In the genomic region with DNA sequence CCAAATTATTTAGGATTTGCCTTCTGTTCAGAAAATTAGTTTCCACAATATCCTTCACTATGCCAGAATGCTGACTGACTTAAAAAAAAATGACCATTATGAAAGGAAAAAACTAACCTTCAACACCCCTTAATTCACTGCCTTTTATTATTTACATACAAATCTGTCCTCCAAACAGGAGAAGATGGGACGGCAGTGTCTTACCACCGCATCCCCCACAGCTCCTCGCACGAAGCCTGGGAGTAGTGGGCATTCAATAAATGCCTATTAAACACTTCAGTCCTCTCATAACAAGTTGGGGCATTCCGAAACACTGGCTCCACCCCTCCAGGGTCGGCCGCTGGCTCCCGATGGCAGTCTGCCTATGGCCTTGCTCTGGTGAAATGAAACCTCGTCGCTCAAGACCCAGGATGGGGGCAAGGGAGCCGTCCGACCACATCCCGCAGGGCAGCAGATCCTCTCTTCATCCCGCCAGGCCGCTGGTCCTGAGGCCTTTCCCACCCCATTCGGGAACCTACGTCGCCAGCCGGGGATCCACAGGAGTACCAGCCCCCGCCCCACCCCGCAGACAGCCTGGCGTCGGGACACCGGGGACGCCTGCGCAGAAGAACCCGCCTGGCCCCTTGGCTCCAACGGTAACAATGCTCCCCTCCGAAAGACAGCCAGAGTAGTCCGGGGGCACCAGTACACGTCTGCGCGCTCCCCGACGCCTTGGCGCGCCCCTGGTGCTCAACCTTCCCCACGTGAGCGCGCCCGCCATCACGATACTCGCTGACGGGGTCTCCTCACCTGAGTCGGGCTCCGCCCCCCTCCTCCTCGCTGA, we compare ENCODE assay signal across 8 cellular contexts. TPM values are rescaled to one million over a fixed set of nuclear protein-coding genes. Genes with fewer than 3 reads are reported as not detected.
DNase-seq lines count a peak whose midpoint lies in the region; ATAC-seq and TF ChIP-seq lines count a peak whose summit lies in the region.

No MANE protein-coding gene starts in this region.

- H3K27ac ChIP-seq in AG04450 (ENCODE audit: low read depth, low read length): peak overlapping the region; percentile 98
- peak overlapping the region; percentile 92 for H3K27ac ChIP-seq in epithelial cell of prostate
- peak overlapping the region; percentile 90 for H3K27ac ChIP-seq in muscle layer of colon (ENCODE audit: low read depth, low read length)

- ATAC-seq in GM18517 (IDR thresholded peaks at IDR 0.05; ENCODE audit: unreplicated experiment) (peak; percentile 36), HG02973 (IDR thresholded peaks at IDR 0.05; ENCODE audit: unreplicated experiment) (peak; percentile 39)
- ATAC-seq in stimulated activated naive CD8-positive, alpha-beta T cell treated with anti-CD3 and anti-CD28 coated beads, Interleukin-15, amount 100 ng/mL, for 72 hours: peak; percentile 64

- H3K4me3 ChIP-seq in AG04450 (ENCODE audit: low read depth, low read length): peak overlapping the region; percentile 98
- H3K4me3 ChIP-seq in muscle layer of colon (ENCODE audit: low read depth in 1 of 2, low read length in 2 of 2): peak overlapping the region; percentile 85

- peaks cover 47% of the 10 kb centered on the region for H3K4me1 Mint-ChIP-seq in stimulated activated naive CD8-positive, alpha-beta T cell treated with anti-CD3 and anti-CD28 coated beads, Interleukin-15, amount 100 ng/mL, for 72 hours

- POLR2A ChIA-PET in AG04450 (lab: Yijun Ruan, JAX): interaction anchor here (1.0 to 2.2 kb wide), 3 partner anchors 22 to 42 kb away, joined by 3 to 11 read pairs (median 3); partner anchors contain the start of gene GRHPR

- H3K27me3 ChIP-seq in AG04450 (ENCODE audit: control insufficient read depth, insufficient read depth, low read length): no peaks in the 10 kb centered on the region
- H3K27me3 ChIP-seq in muscle layer of colon (ENCODE audit: control insufficient read depth in 1 of 2, insufficient read depth in 2 of 2, low read length in 2 of 2): no peaks in the 10 kb centered on the region

- no peak for TF ChIP-seq CTCF in AG04450 (IDR thresholded peaks at IDR 0.05; ENCODE audit: low read depth, low read length)

- peak overlapping the region; percentile 93 to 97 for H3K4me3 Mint-ChIP-seq in stimulated activated naive CD8-positive, alpha-beta T cell treated with anti-CD3 and anti-CD28 coated beads, Interleukin-15, amount 100 ng/mL, for 72 hours

- CTCF ChIA-PET in AG04450 (lab: Charles Lee): interaction anchor here (1.4 kb wide), 1 partner anchor 49 kb away, joined by 6 read pairs; no protein-coding TSS in a partner anchor

- H3K9me3 Mint-ChIP-seq in stimulated activated naive CD8-positive, alpha-beta T cell treated with anti-CD3 and anti-CD28 coated beads, Interleukin-15, amount 100 ng/mL, for 72 hours: no peaks in the 10 kb centered on the region

- peak overlapping the region; percentile 97 for H3K9ac ChIP-seq in muscle layer of colon (ENCODE audit: low read length)

- H3K4me1 ChIP-seq in muscle layer of colon (ENCODE audit: insufficient read depth, low read length): peaks cover 12% of the 10 kb centered on the region

- H3K9me3 ChIP-seq in AG04450 (ENCODE audit: control insufficient read depth, insufficient read depth, low read length): peaks cover 4% of the 10 kb centered on the region; the same call in 1 of the 2 replicates
- H3K9me3 ChIP-seq in muscle layer of colon (ENCODE audit: low read length): no peaks in the 10 kb centered on the region

- H3K36me3 ChIP-seq in muscle layer of colon (ENCODE audit: insufficient read depth, low read length): no peaks in the 10 kb centered on the region

- DNase-seq in AG04450 (ENCODE audit: low read depth, low spot score) (no peak), NCI-H226 (peak; percentile 83), epithelial cell of prostate (ENCODE audit: low read depth, low spot score) (no peak)
- DNase-seq in activated CD8-positive, alpha-beta memory T cell treated with anti-CD3 and anti-CD28 coated beads for 48 hours (ENCODE audit: low read depth in 2 of 3, low spot score in 2 of 3): peak in 2 of 3 experiments; percentile 76 to 86
- peak; percentile 75 to 92 for DNase-seq in stimulated activated naive CD8-positive, alpha-beta T cell treated with anti-CD3 and anti-CD28 coated beads, Interleukin-15, amount 100 ng/mL, for 72 hours

- H3K27ac Mint-ChIP-seq in stimulated activated naive CD8-positive, alpha-beta T cell treated with anti-CD3 and anti-CD28 coated beads, Interleukin-15, amount 100 ng/mL, for 72 hours: peak overlapping the region; percentile 97 to 98

- no peaks in the 10 kb centered on the region for H3K27me3 Mint-ChIP-seq in stimulated activated naive CD8-positive, alpha-beta T cell treated with anti-CD3 and anti-CD28 coated beads, Interleukin-15, amount 100 ng/mL, for 72 hours

RNA-seq across cellular contexts. Expression of gene ZBTB5, which starts 0.6 kb away (rescaled TPM):
- polyA plus RNA-seq in AG04450 (2011; rRNA removed): 9.5 and 10.9 TPM in 2 replicates
- 19.3 and 19.6 TPM in 2 replicates for polyA minus RNA-seq in AG04450 (2011; rRNA and poly(A)+ RNA removed)

RNA-seq across cellular contexts. Expression of gene POLR1E, which starts 21.1 kb away (rescaled TPM):
- 42.2 and 44.5 TPM in 2 replicates for polyA plus RNA-seq in AG04450 (2011; rRNA removed)
- polyA minus RNA-seq in AG04450 (2011; rRNA and poly(A)+ RNA removed): 29.3 and 34.1 TPM in 2 replicates

RNA-seq across cellular contexts. Expression of gene GRHPR, which starts 42.1 kb away (rescaled TPM):
- polyA plus RNA-seq in AG04450 (2011; rRNA removed): 96.1 and 126 TPM in 2 replicates
- 97.5 and 134 TPM in 2 replicates for polyA minus RNA-seq in AG04450 (2011; rRNA and poly(A)+ RNA removed)

Comparison
In these comparisons a context has a peak if more than half of its experiments do, and no peak if none do; other contexts are left out.
1. DNase-seq: peak in NCI-H226 (single experiment), activated CD8-positive, alpha-beta memory T cell treated with anti-CD3 and anti-CD28 coated beads for 48 hours (2 of 3) and stimulated activated naive CD8-positive, alpha-beta T cell treated with anti-CD3 and anti-CD28 coated beads, Interleukin-15, amount 100 ng/mL, for 72 hours (2 of 2); none in AG04450 (single experiment) and epithelial cell of prostate (single experiment).
2. Peak in every context shown above with its lines, with median percentiles within 50 percentile points of each other: H3K27ac ChIP-seq and ATAC-seq.